ENCODE assay signal across 13 cellular contexts in genomic region chr5:65126192-65126591, GRCh38.
A peak's percentile ranks its signal among the peaks of the same experiment; 100 is the strongest.
DNase-seq lines count a peak whose midpoint lies in the region; ATAC-seq, FAIRE-seq and TF ChIP-seq lines count a peak whose summit lies in the region.
"Had no signal": no experiment of that assay in that cellular context is flagged by ENCODE, and none has a peak within 500 bp of the region (broad histone marks: within the 10 kb centered on the region; RNA-seq: fewer than 3 reads in every experiment).

No MANE protein-coding gene starts in this region.

- ATAC-seq in GM18858 (IDR thresholded peaks at IDR 0.05; ENCODE audit: unreplicated experiment), result no peak
- ATAC-seq in PC-3, result no peak
- ATAC-seq in HG02852 (IDR thresholded peaks at IDR 0.05; ENCODE audit: unreplicated experiment), result no peak
- ATAC-seq: esophagus mucosa had no signal

- FAIRE-seq in bronchial epithelial cell (lab: Jason Lieb, UNC), result peak; percentile 36

- H3K79me1 ChIP-seq in mesenchymal stem cell (replicated peaks; ENCODE audit: low read length, poor library complexity, severe bottlenecking), result no peaks in the 10 kb centered on the region

- DNase-seq in AG08396 (ENCODE audit: low spot score), result peak; percentile 51
- peak; percentile 8 for DNase-seq in NCI-H146 treated with DMSO at 0.1 percent for 48 hours (lab: John Stamatoyannopoulos, UW; ENCODE audit: unreplicated experiment)
- DNase-seq in bronchial epithelial cell (ENCODE audit: low read depth), result no peak
- DNase-seq in mesenchymal stem cell, result no peak
- no peak for DNase-seq in DMS53 (lab: John Stamatoyannopoulos, UW)
- DNase-seq in PC-3, result no peak
- DNase-seq: amniotic stem cell; Kasumi-1; stimulated activated CD4-positive, alpha-beta T cell treated with anti-CD3 and anti-CD28 coated beads, Interleukin-4, amount 100 ng/mL, for 1 hour had no signal

- H3K27ac ChIP-seq in mesenchymal stem cell (ENCODE audit: low read length, poor library complexity, severe bottlenecking) (no peak overlapping the region), PC-3 (ENCODE audit: low read length) (no peak overlapping the region)
- H3K27ac ChIP-seq: BLaER1 had no signal

- TF ChIP-seq CTCF in bronchial epithelial cell (IDR thresholded peaks at IDR 0.05; ENCODE audit: insufficient read depth, low read length, severe bottlenecking) (no peak), PC-3 (conservative IDR thresholded peaks at IDR 0.05; ENCODE audit: low read depth, low read length) (no peak)

- BruUV-seq in PC-3 (replicated peaks; lab: Mats Ljungman, UMichigan), result no TSS peak

- H3K9me3 ChIP-seq in mesenchymal stem cell (ENCODE audit: control insufficient read depth, low read length) (no peaks in the 10 kb centered on the region), PC-3 (ENCODE audit: low read length) (no peaks in the 10 kb centered on the region)
- H3K9me3 ChIP-seq: BLaER1 had no signal

- no peaks in the 10 kb centered on the region for H4K20me1 ChIP-seq in PC-3 (ENCODE audit: low read length)
- H4K20me1 ChIP-seq: BLaER1 had no signal

- peak overlapping the region; percentile 72 for H4K91ac ChIP-seq in mesenchymal stem cell (ENCODE audit: low read length)

- no peak overlapping the region for H3K9ac ChIP-seq in mesenchymal stem cell (ENCODE audit: low read length)
- H3K9ac ChIP-seq in PC-3 (ENCODE audit: low read length), result no peak overlapping the region
- H3K9ac ChIP-seq: BLaER1 had no signal

- H3K36me3 ChIP-seq in bronchial epithelial cell (ENCODE audit: control insufficient read depth, insufficient read depth, low read length) (no peaks in the 10 kb centered on the region), mesenchymal stem cell (ENCODE audit: control insufficient read depth in 1 of 2, insufficient read depth in 2 of 2, low read depth in 1 of 2, low read length in 2 of 2) (no peaks in the 10 kb centered on the region), PC-3 (ENCODE audit: low read depth, low read length) (no peaks in the 10 kb centered on the region)
- H3K36me3 ChIP-seq: BLaER1 had no signal

- H3K4me2 ChIP-seq in mesenchymal stem cell (ENCODE audit: low read length, poor library complexity, severe bottlenecking), result no peak overlapping the region
- no peak overlapping the region for H3K4me2 ChIP-seq in PC-3 (ENCODE audit: low read length)
- H3K4me2 ChIP-seq: BLaER1 had no signal

- H3K79me2 ChIP-seq in PC-3 (ENCODE audit: low read length), result no peaks in the 10 kb centered on the region

- CTCF ChIA-PET in PC-3 (lab: Charles Lee), result no interaction called here

- H2AK5ac ChIP-seq in mesenchymal stem cell (ENCODE audit: low read length, severe bottlenecking), result no peak overlapping the region

- no peak overlapping the region for H3K4ac ChIP-seq in mesenchymal stem cell (ENCODE audit: low read depth in 1 of 2, low read length in 2 of 2)

- no peaks in the 10 kb centered on the region for H3F3A ChIP-seq in PC-3 (ENCODE audit: low read length, unreplicated experiment)

- no peaks in the 10 kb centered on the region for H3K9me2 ChIP-seq in PC-3 (replicated peaks; ENCODE audit: low read length)

- peak overlapping the region; percentile 35 for H2BK15ac ChIP-seq in mesenchymal stem cell (ENCODE audit: low read depth, poor library complexity, severe bottlenecking)

- WGBS in mesenchymal stem cell, result 82% methylated on average over 8 of the region's 8 CpGs

- H2BK5ac ChIP-seq in mesenchymal stem cell (ENCODE audit: low read depth, low read length, poor library complexity, severe bottlenecking), result no peak overlapping the region

- H3K4me3 ChIP-seq in bronchial epithelial cell (ENCODE audit: low read depth, low read length), result no peak overlapping the region
- H3K4me3 ChIP-seq in mesenchymal stem cell (ENCODE audit: insufficient read depth in 1 of 2, low read depth in 1 of 2, low read length in 2 of 2), result no peak overlapping the region
- no peak overlapping the region for H3K4me3 ChIP-seq in PC-3 (ENCODE audit: low read length)
- H3K4me3 ChIP-seq: BLaER1 had no signal

- POLR2A ChIA-PET in PC-3 (lab: Charles Lee; ENCODE audit: unreplicated experiment), result no interaction called here

- H3K4me1 ChIP-seq in mesenchymal stem cell (ENCODE audit: control insufficient read depth, insufficient read depth, low read depth, low read length), result peaks cover 2% of the 10 kb centered on the region
- no peaks in the 10 kb centered on the region for H3K4me1 ChIP-seq in PC-3 (ENCODE audit: insufficient read depth, low read length)

- no peak overlapping the region for H2AFZ ChIP-seq in mesenchymal stem cell (ENCODE audit: low read depth, low read length)
- H2AFZ ChIP-seq in PC-3 (ENCODE audit: low read length), result no peak overlapping the region

- H2BK120ac ChIP-seq in mesenchymal stem cell (ENCODE audit: low read depth, low read length), result no peak overlapping the region

- peak overlapping the region; percentile 33 to 88 for H2BK12ac ChIP-seq in mesenchymal stem cell (ENCODE audit: low read length in 2 of 2)

- no peak overlapping the region for H3K23ac ChIP-seq in mesenchymal stem cell (ENCODE audit: low read length in 2 of 2)

- intact Hi-C loops in PC-3 (cut with micrococcal nuclease), result no loop called here

- H3K27me3 ChIP-seq in bronchial epithelial cell (ENCODE audit: control insufficient read depth, insufficient read depth, low read length), result no peaks in the 10 kb centered on the region
- H3K27me3 ChIP-seq in mesenchymal stem cell (ENCODE audit: control insufficient read depth in 1 of 2, insufficient read depth in 1 of 2, low read length in 2 of 2), result no peaks in the 10 kb centered on the region
- H3K27me3 ChIP-seq in PC-3 (ENCODE audit: low read length), result no peaks in the 10 kb centered on the region
- H3K27me3 ChIP-seq: BLaER1 had no signal

- peak overlapping the region; percentile 28 to 51 for H3K18ac ChIP-seq in mesenchymal stem cell (ENCODE audit: low read depth in 1 of 2, low read length in 2 of 2)

- peak overlapping the region; percentile 89 for H4K8ac ChIP-seq in mesenchymal stem cell (ENCODE audit: low read length)

- no peak overlapping the region for H3K14ac ChIP-seq in mesenchymal stem cell (ENCODE audit: low read length in 2 of 2)

Comparison
In these comparisons a context has a peak if more than half of its experiments do, and no peak if none do; other contexts are left out.
1. DNase-seq: peak in AG08396 (single experiment) and NCI-H146 treated with DMSO at 0.1 percent for 48 hours (single experiment); none in bronchial epithelial cell (single experiment), mesenchymal stem cell (single experiment), DMS53 (single experiment) and PC-3 (single experiment).